13 cellular contexts compared by ENCODE assay signal in the genomic region with DNA sequence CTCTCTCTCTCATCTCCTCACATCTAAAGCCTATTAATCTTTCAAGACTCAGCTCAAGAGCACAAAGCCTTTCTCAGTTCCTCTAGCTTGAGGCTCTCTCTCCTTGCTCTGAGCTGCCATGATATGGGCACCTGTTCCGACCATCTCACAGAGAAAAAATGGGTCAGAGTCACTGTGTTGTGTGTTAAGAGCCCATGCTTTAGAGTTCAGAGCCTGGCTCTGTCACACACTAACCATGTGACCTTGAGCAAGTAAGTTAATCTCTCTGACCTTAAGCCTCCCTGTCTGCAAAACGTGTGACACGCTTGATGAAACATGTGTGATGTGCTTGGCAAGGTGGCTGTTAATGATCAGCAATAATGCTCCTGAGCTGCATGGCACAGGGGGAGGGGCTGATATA.
A peak's percentile ranks its signal among the peaks of the same experiment; 100 is the strongest.
DNase-seq lines count a peak whose midpoint lies in the region; ATAC-seq, FAIRE-seq and TF ChIP-seq lines count a peak whose summit lies in the region.
"Had no signal": no experiment of that assay in that cellular context is flagged by ENCODE, and none has a peak within 500 bp of the region (broad histone marks: within the 10 kb centered on the region; RNA-seq: fewer than 3 reads in every experiment).

No MANE protein-coding gene starts in this region.

- no peaks in the 10 kb centered on the region for H3K36me3 Mint-ChIP-seq in CD4-positive, CD25-positive, alpha-beta regulatory T cell
- no peaks in the 10 kb centered on the region for H3K36me3 Mint-ChIP-seq in activated T-helper 1 cell treated with anti-CD3 and anti-CD28 coated beads, Interleukin-12 subunit alpha, Interleukin-12 subunit beta, Interleukin-2, Interleukin-4 antibody, amounts not matched to agents 30 ng/mL and 10 ng/mL and 1 ng/mL, durations not matched to agents 14 hours and 24 hours and 36 hours (ENCODE audit: low read depth)

- no peaks in the 10 kb centered on the region for H3K9me3 Mint-ChIP-seq in CD4-positive, CD25-positive, alpha-beta regulatory T cell
- H3K9me3 Mint-ChIP-seq in activated T-helper 1 cell treated with anti-CD3 and anti-CD28 coated beads, Interleukin-12 subunit alpha, Interleukin-12 subunit beta, Interleukin-2, Interleukin-4 antibody, amounts not matched to agents 30 ng/mL and 10 ng/mL and 1 ng/mL, durations not matched to agents 14 hours and 24 hours and 36 hours = no peaks in the 10 kb centered on the region

- H3K79me2 ChIP-seq in MM.1S (ENCODE audit: low read length) = no peaks in the 10 kb centered on the region

- peaks cover 37% of the 10 kb centered on the region for H3K4me1 ChIP-seq in CD4-positive, CD25-positive, alpha-beta regulatory T cell (ENCODE audit: control insufficient read depth, insufficient read depth, low read length, poor library complexity, severe bottlenecking)
- no peaks in the 10 kb centered on the region for H3K4me1 ChIP-seq in MM.1S (ENCODE audit: low read length)
- H3K4me1 ChIP-seq: pancreas had no signal

- H3K4me1 Mint-ChIP-seq in CD4-positive, CD25-positive, alpha-beta regulatory T cell = peaks cover 7 to 47% (median 26%) of the 10 kb centered on the region in 4 donors
- H3K4me1 Mint-ChIP-seq in activated T-helper 1 cell treated with anti-CD3 and anti-CD28 coated beads, Interleukin-12 subunit alpha, Interleukin-12 subunit beta, Interleukin-2, Interleukin-4 antibody, amounts not matched to agents 30 ng/mL and 10 ng/mL and 1 ng/mL, durations not matched to agents 14 hours and 24 hours and 36 hours (ENCODE audit: low read depth) = peaks cover 24% of the 10 kb centered on the region

- no peaks in the 10 kb centered on the region for H3K9me2 ChIP-seq in MM.1S (replicated peaks; ENCODE audit: insufficient read depth, low read length)

- H3K9me3 ChIP-seq in CD4-positive, CD25-positive, alpha-beta regulatory T cell (ENCODE audit: control insufficient read depth in 2 of 2, low read length in 2 of 2) = no peaks in the 10 kb centered on the region
- H3K9me3 ChIP-seq in MM.1S (replicated peaks; ENCODE audit: insufficient read depth, low read length) = no peaks in the 10 kb centered on the region
- H3K9me3 ChIP-seq: pancreas had no signal

- H3K36me3 ChIP-seq in CD4-positive, CD25-positive, alpha-beta regulatory T cell (ENCODE audit: control insufficient read depth, insufficient read depth, low read length) = no peaks in the 10 kb centered on the region
- H3K36me3 ChIP-seq in MM.1S (replicated peaks; ENCODE audit: insufficient read depth, low read length) = no peaks in the 10 kb centered on the region
- H3K36me3 ChIP-seq: pancreas had no signal

- no peak for TF ChIP-seq CTCF in MM.1S (IDR thresholded peaks at IDR 0.05; ENCODE audit: low read length)

- no peaks in the 10 kb centered on the region for H4K20me1 ChIP-seq in MM.1S (ENCODE audit: insufficient read depth, low read length)

- no peak overlapping the region for H3K4me3 ChIP-seq in CD4-positive, CD25-positive, alpha-beta regulatory T cell (ENCODE audit: low read depth, low read length)
- no peak overlapping the region for H3K4me3 ChIP-seq in MM.1S (ENCODE audit: low read length)
- H3K4me3 ChIP-seq: pancreas had no signal

- FAIRE-seq in GM19239 (lab: Jason Lieb, UNC) = peak; percentile 93
- FAIRE-seq: pancreas had no signal

- peaks cover 2% of the 10 kb centered on the region for H3K27me3 Mint-ChIP-seq in CD4-positive, CD25-positive, alpha-beta regulatory T cell
- peaks cover 8% of the 10 kb centered on the region for H3K27me3 Mint-ChIP-seq in activated T-helper 1 cell treated with anti-CD3 and anti-CD28 coated beads, Interleukin-12 subunit alpha, Interleukin-12 subunit beta, Interleukin-2, Interleukin-4 antibody, amounts not matched to agents 30 ng/mL and 10 ng/mL and 1 ng/mL, durations not matched to agents 14 hours and 24 hours and 36 hours (ENCODE audit: insufficient read depth)

- no peaks in the 10 kb centered on the region for H3F3A ChIP-seq in MM.1S (ENCODE audit: insufficient read depth, low read length)

- H3K27me3 ChIP-seq in CD4-positive, CD25-positive, alpha-beta regulatory T cell (ENCODE audit: control insufficient read depth, insufficient read depth, low read length) = no peaks in the 10 kb centered on the region
- H3K27me3 ChIP-seq in MM.1S (replicated peaks; ENCODE audit: insufficient read depth, low read length) = no peaks in the 10 kb centered on the region
- H3K27me3 ChIP-seq: pancreas had no signal

- no peak for TF ChIP-seq POLR2A in erythroblast (IDR thresholded peaks at IDR 0.05; ENCODE audit: low read length)

- DNase-seq in CD4-positive, CD25-positive, alpha-beta regulatory T cell = no peak
- DNase-seq in GM19239 (ENCODE audit: insufficient read length, low spot score) = no peak
- peak; percentile 11 to 35 for DNase-seq in erythroblast (lab: John Stamatoyannopoulos, UW)
- no peak for DNase-seq in MM.1S
- DNase-seq in GF-D8 (lab: John Stamatoyannopoulos, UW) = no peak
- no peak for DNase-seq in COLO668 (lab: John Stamatoyannopoulos, UW; ENCODE audit: unreplicated experiment)
- DNase-seq in activated T-helper 1 cell treated with anti-CD3 and anti-CD28 coated beads, Interleukin-12 subunit alpha, Interleukin-12 subunit beta, Interleukin-2, Interleukin-4 antibody, amounts not matched to agents 30 ng/mL and 10 ng/mL and 1 ng/mL, durations not matched to agents 14 hours and 24 hours and 36 hours (ENCODE audit: low spot score) = no peak
- DNase-seq: amniotic stem cell, foreskin melanocyte, GOT3, pancreas had no signal

- intact Hi-C loops in activated T-helper 1 cell treated with anti-CD3 and anti-CD28 coated beads, Interleukin-12 subunit alpha, Interleukin-12 subunit beta, Interleukin-2, Interleukin-4 antibody, amounts not matched to agents 30 ng/mL and 10 ng/mL and 1 ng/mL, durations not matched to agents 14 hours and 24 hours and 36 hours (cut with micrococcal nuclease) = no loop called here

- no peak overlapping the region for H3K4me2 ChIP-seq in MM.1S (ENCODE audit: low read depth, low read length)
- H3K4me2 ChIP-seq: KMS-11 had no signal

- no peak overlapping the region for H2AFZ ChIP-seq in MM.1S (ENCODE audit: low read length)

- no peak overlapping the region for H3K4me3 Mint-ChIP-seq in CD4-positive, CD25-positive, alpha-beta regulatory T cell
- H3K4me3 Mint-ChIP-seq in activated T-helper 1 cell treated with anti-CD3 and anti-CD28 coated beads, Interleukin-12 subunit alpha, Interleukin-12 subunit beta, Interleukin-2, Interleukin-4 antibody, amounts not matched to agents 30 ng/mL and 10 ng/mL and 1 ng/mL, durations not matched to agents 14 hours and 24 hours and 36 hours = no peak overlapping the region

- no peak overlapping the region for H3K9ac ChIP-seq in MM.1S (ENCODE audit: low read length)
- H3K9ac ChIP-seq: KMS-11 had no signal

- H3K27ac ChIP-seq in CD4-positive, CD25-positive, alpha-beta regulatory T cell (ENCODE audit: insufficient read depth, low read length, poor library complexity, severe bottlenecking) = no peak overlapping the region
- H3K27ac ChIP-seq in MM.1S (ENCODE audit: low read length) = no peak overlapping the region
- H3K27ac ChIP-seq: KMS-11, pancreas had no signal

- H3K27ac Mint-ChIP-seq in CD4-positive, CD25-positive, alpha-beta regulatory T cell = peak overlapping the region in 2 of 3 donors; percentile 76 to 88
- no peak overlapping the region for H3K27ac Mint-ChIP-seq in activated T-helper 1 cell treated with anti-CD3 and anti-CD28 coated beads, Interleukin-12 subunit alpha, Interleukin-12 subunit beta, Interleukin-2, Interleukin-4 antibody, amounts not matched to agents 30 ng/mL and 10 ng/mL and 1 ng/mL, durations not matched to agents 14 hours and 24 hours and 36 hours

- no peak for ATAC-seq in CD4-positive, CD25-positive, alpha-beta regulatory T cell (ENCODE audit: low read depth in 2 of 2)
- peak; percentile 34 for ATAC-seq in HG03378 (IDR thresholded peaks at IDR 0.05; ENCODE audit: unreplicated experiment)

Comparison
In these comparisons a context has a peak if more than half of its experiments do, and no peak if none do; other contexts are left out.
1. DNase-seq: peak in erythroblast (2 of 2); none in CD4-positive, CD25-positive, alpha-beta regulatory T cell (0 of 3), GM19239 (single experiment), MM.1S (single experiment), GF-D8 (single experiment), COLO668 (single experiment) and activated T-helper 1 cell treated with anti-CD3 and anti-CD28 coated beads, Interleukin-12 subunit alpha, Interleukin-12 subunit beta, Interleukin-2, Interleukin-4 antibody, amounts not matched to agents 30 ng/mL and 10 ng/mL and 1 ng/mL, durations not matched to agents 14 hours and 24 hours and 36 hours (single experiment).